In the genomic region with DNA sequence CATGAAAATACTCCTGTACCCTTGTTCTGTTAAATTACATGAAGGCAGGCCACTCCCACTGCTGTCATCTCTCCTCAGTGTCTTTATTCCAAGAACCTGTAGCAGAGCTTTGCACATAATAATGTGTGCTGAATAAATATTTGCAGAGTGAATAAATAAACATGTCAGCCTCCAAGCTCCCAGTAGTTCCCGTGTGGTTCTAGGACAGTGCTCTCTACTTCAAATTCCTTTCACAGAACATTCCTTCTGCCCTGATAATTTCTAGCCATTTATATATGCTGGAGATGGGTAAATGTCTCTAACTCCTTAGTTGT, we compare ENCODE assay signal across 8 cellular contexts. TPM values are rescaled to one million over a fixed set of nuclear protein-coding genes. Genes with fewer than 3 reads are reported as not detected.
DNase-seq lines count a peak whose midpoint lies in the region; ATAC-seq, FAIRE-seq and TF ChIP-seq lines count a peak whose summit lies in the region.

No MANE protein-coding gene starts in this region.

- DNase-seq in activated T-cell treated with anti-CD3 and anti-CD28 coated beads, Interleukin-2, amount 50 U/mL, for 4 hours = no peak
- DNase-seq in activated T-cell treated with anti-CD3 and anti-CD28 coated beads for 4 hours (no peak), NCI-H526 treated with DMSO at 0.1 percent for 48 hours (lab: John Stamatoyannopoulos, UW) (peak; percentile 21), glutamatergic neuron (no peak), GM12892 (ENCODE audit: insufficient read length) (no peak)
- no peak for DNase-seq in stimulated activated naive B cell treated with anti-CD40 and anti-IgM and Interleukin-4, amounts not matched to agents 10 μg/mL and 1 μg/mL and 100 μg/mL, for 72 hours

- peaks cover 15% of the 10 kb centered on the region for H3K4me1 Mint-ChIP-seq in activated T-cell treated with anti-CD3 and anti-CD28 coated beads, Interleukin-2, amount 50 U/mL, for 4 hours (ENCODE audit: low read depth)
- peaks cover 8 to 10% of the 10 kb centered on the region in 2 donors for H3K4me1 Mint-ChIP-seq in stimulated activated naive B cell treated with anti-CD40 and anti-IgM and Interleukin-4, amounts not matched to agents 10 μg/mL and 1 μg/mL and 100 μg/mL, for 72 hours
- H3K4me1 Mint-ChIP-seq in glutamatergic neuron (ENCODE audit: low read depth, unreplicated experiment) = no peaks in the 10 kb centered on the region

- TF ChIP-seq CTCF in glutamatergic neuron (IDR thresholded peaks at IDR 0.05; ENCODE audit: partially characterized antibody, unreplicated experiment) = no peak

- ATAC-seq in activated T-cell treated with anti-CD3 and anti-CD28 coated beads, Interleukin-2, amount 50 U/mL, for 4 hours = peak; percentile 18 to 27
- peak; percentile 19 for ATAC-seq in HG02981 (IDR thresholded peaks at IDR 0.05; ENCODE audit: unreplicated experiment)
- peak; percentile 30 to 32 for ATAC-seq in stimulated activated naive B cell treated with anti-CD40 and anti-IgM and Interleukin-4, amounts not matched to agents 10 μg/mL and 1 μg/mL and 100 μg/mL, for 72 hours (replicated peaks)
- no peak for ATAC-seq in HG02588 (IDR thresholded peaks at IDR 0.05; ENCODE audit: unreplicated experiment)

- H3K27ac Mint-ChIP-seq in stimulated activated naive B cell treated with anti-CD40 and anti-IgM and Interleukin-4, amounts not matched to agents 10 μg/mL and 1 μg/mL and 100 μg/mL, for 72 hours = no peak overlapping the region
- no peak overlapping the region for H3K27ac Mint-ChIP-seq in glutamatergic neuron (ENCODE audit: unreplicated experiment)

- no peaks in the 10 kb centered on the region for H3K9me3 Mint-ChIP-seq in activated T-cell treated with anti-CD3 and anti-CD28 coated beads, Interleukin-2, amount 50 U/mL, for 4 hours
- no peaks in the 10 kb centered on the region for H3K9me3 Mint-ChIP-seq in stimulated activated naive B cell treated with anti-CD40 and anti-IgM and Interleukin-4, amounts not matched to agents 10 μg/mL and 1 μg/mL and 100 μg/mL, for 72 hours
- no peaks in the 10 kb centered on the region for H3K9me3 Mint-ChIP-seq in glutamatergic neuron (ENCODE audit: unreplicated experiment)

- no peaks in the 10 kb centered on the region for H3K36me3 Mint-ChIP-seq in activated T-cell treated with anti-CD3 and anti-CD28 coated beads, Interleukin-2, amount 50 U/mL, for 4 hours (ENCODE audit: insufficient read depth)
- H3K36me3 Mint-ChIP-seq in stimulated activated naive B cell treated with anti-CD40 and anti-IgM and Interleukin-4, amounts not matched to agents 10 μg/mL and 1 μg/mL and 100 μg/mL, for 72 hours = no peaks in the 10 kb centered on the region
- H3K36me3 Mint-ChIP-seq in glutamatergic neuron (ENCODE audit: unreplicated experiment) = no peaks in the 10 kb centered on the region

- no peak for TF ChIP-seq POLR2A in GM12892 (IDR thresholded peaks at IDR 0.05; ENCODE audit: low read depth, low read length)

- FAIRE-seq in GM12892 (lab: Jason Lieb, UNC) = no peak

- H3K4me3 Mint-ChIP-seq in activated T-cell treated with anti-CD3 and anti-CD28 coated beads, Interleukin-2, amount 50 U/mL, for 4 hours = no peak overlapping the region
- H3K4me3 Mint-ChIP-seq in stimulated activated naive B cell treated with anti-CD40 and anti-IgM and Interleukin-4, amounts not matched to agents 10 μg/mL and 1 μg/mL and 100 μg/mL, for 72 hours = no peak overlapping the region
- no peak overlapping the region for H3K4me3 Mint-ChIP-seq in glutamatergic neuron (ENCODE audit: unreplicated experiment)

- peaks cover 11% of the 10 kb centered on the region for H3K27me3 Mint-ChIP-seq in activated T-cell treated with anti-CD3 and anti-CD28 coated beads, Interleukin-2, amount 50 U/mL, for 4 hours (ENCODE audit: low read depth)
- H3K27me3 Mint-ChIP-seq in stimulated activated naive B cell treated with anti-CD40 and anti-IgM and Interleukin-4, amounts not matched to agents 10 μg/mL and 1 μg/mL and 100 μg/mL, for 72 hours = peaks cover 10 to 14% of the 10 kb centered on the region in 2 donors
- H3K27me3 Mint-ChIP-seq in glutamatergic neuron (ENCODE audit: unreplicated experiment) = peaks cover 1% of the 10 kb centered on the region

RNA-seq across cellular contexts. Expression of gene HYAL4, which starts 20.3 kb away (rescaled TPM):
- not detected for total RNA-seq in activated T-cell treated with anti-CD3 and anti-CD28 coated beads, Interleukin-2, amount 50 U/mL, for 4 hours
- total RNA-seq in glutamatergic neuron (ENCODE audit: unreplicated experiment) = not detected
- polyA plus RNA-seq in GM12892 (2012; ENCODE audit: missing spikeins) = 1.6 TPM
